In the genomic region with DNA sequence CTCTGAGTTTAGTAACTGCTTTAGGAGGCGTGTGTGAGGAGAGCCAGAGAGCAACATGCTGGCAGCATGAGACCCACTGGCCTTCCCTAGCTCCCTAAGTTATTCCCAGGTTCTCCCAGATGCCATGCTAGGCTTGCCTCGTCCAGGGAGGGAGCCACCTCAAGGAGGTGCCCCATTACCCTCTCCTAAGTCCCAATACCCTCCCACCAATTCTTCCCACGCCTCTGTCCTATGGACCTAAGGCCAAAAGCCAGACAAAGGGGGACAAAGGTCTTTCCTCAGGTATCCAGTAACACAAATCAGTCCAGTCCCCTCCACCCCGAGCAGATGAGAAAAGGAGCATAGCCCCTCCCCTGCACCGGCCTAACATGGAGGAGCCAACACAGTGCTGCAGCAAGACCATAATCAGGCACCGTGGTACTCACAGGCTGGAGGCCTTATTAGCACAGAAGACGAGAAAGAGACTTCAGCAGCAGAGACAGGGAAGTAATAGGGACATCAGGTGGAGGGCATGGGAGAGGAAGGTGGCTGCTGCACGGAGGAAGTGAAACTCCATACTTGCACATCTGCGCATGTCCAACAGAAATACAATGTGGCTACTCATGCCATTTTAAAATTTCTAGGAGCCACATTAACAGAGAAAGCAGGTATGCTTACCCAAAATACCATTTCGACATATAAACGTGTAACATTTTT, we compare ENCODE assay signal across 1 cellular context.
TF ChIP-seq lines count a peak whose summit lies in the region.

No MANE protein-coding gene starts in this region.

TF ChIP-seq in K562, 482 proteins besides CTCF, POLR2A, EP300 and RAD21:
- TF ChIP-seq, protein P1, sequence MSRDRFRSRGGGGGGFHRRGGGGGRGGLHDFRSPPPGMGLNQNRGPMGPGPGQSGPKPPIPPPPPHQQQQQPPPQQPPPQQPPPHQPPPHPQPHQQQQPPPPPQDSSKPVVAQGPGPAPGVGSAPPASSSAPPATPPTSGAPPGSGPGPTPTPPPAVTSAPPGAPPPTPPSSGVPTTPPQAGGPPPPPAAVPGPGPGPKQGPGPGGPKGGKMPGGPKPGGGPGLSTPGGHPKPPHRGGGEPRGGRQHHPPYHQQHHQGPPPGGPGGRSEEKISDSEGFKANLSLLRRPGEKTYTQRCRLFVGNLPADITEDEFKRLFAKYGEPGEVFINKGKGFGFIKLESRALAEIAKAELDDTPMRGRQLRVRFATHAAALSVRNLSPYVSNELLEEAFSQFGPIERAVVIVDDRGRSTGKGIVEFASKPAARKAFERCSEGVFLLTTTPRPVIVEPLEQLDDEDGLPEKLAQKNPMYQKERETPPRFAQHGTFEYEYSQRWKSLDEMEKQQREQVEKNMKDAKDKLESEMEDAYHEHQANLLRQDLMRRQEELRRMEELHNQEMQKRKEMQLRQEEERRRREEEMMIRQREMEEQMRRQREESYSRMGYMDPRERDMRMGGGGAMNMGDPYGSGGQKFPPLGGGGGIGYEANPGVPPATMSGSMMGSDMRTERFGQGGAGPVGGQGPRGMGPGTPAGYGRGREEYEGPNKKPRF (IDR thresholded peaks at IDR 0.05; ENCODE audit: low read depth, low read length), result no peak
- TF ChIP-seq TAF1 (IDR thresholded peaks at IDR 0.05; ENCODE audit: control insufficient read depth, extremely low read depth, insufficient read depth, low read length, severe bottlenecking), result no peak
- TF ChIP-seq ZNF57 (CRISPR knock-in tag; IDR thresholded peaks at IDR 0.05), result no peak
- no peak for TF ChIP-seq ZNF436 (CRISPR knock-in tag; IDR thresholded peaks at IDR 0.05)
- 0 out of 2 replicates have a peak, but pooled peaks have one; percentile 19 for TF ChIP-seq POLR2AphosphoS5 (IDR thresholded peaks at IDR 0.05; ENCODE audit: control insufficient read depth, insufficient read depth, low read depth, low read length)
- TF ChIP-seq ZNF695 (CRISPR knock-in tag; IDR thresholded peaks at IDR 0.05), result no peak
- no peak for TF ChIP-seq NR1H2 (CRISPR knock-in tag; IDR thresholded peaks at IDR 0.05)
TF ChIP-seq in K562: peak in this region for 1.
